In the genomic region with DNA sequence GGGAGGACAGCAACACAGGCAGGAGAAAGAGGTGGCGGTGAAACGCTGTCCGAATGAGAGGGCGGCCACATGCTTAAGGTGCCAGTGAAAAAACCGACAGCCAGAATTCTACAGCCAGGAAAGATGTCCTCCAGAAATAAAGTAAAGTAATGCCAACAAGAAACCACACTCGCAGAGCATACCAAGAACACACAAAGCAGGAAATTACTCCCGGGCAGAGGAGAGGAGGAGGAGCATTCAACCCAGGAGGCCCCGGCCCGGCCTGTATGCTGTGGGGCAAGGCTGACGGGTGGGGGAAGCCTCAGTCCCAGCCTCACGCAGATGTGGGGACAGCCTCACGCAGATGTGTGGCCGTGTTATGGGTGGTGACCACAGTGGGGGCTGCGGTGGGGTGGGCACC, we compare ENCODE assay signal across 1 cellular context.
TF ChIP-seq lines count a peak whose summit lies in the region.

No MANE protein-coding gene starts in this region.

TF ChIP-seq in IMR-90, 13 proteins besides CTCF, POLR2A, EP300 and RAD21 (continued from another document):
- TF ChIP-seq, protein P1, sequence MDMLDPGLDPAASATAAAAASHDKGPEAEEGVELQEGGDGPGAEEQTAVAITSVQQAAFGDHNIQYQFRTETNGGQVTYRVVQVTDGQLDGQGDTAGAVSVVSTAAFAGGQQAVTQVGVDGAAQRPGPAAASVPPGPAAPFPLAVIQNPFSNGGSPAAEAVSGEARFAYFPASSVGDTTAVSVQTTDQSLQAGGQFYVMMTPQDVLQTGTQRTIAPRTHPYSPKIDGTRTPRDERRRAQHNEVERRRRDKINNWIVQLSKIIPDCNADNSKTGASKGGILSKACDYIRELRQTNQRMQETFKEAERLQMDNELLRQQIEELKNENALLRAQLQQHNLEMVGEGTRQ (IDR thresholded peaks at IDR 0.05; ENCODE audit: low read depth, low read length) = no peak
- no peak for TF ChIP-seq RFX5 (IDR thresholded peaks at IDR 0.05; ENCODE audit: low read depth, low read length)
